Comparison of ENCODE assay signal across 27 cellular contexts in the genomic region with DNA sequence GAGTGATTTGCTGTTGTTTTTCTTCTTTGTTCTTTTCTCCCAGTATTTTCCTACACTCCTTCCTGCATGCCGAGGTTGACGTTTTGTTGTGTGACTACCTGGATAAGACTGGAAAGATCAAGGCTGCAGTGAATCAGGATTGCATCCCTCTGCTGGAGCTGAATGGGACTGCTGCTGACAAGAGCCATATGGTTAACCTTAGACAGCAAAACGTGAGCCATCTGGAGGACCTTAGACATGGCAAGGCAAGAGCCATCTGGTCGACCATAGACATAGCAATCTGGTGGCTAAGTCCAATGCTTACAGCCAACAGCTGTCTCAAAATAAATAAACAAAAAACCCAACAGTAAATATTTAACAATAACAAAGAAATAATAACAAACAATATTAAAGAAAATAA. TPM values are rescaled to one million over a fixed set of nuclear protein-coding genes. Genes with fewer than 3 reads are reported as not detected.
A peak's percentile ranks its signal among the peaks of the same experiment; 100 is the strongest.
DNase-seq lines count a peak whose midpoint lies in the region; ATAC-seq and TF ChIP-seq lines count a peak whose summit lies in the region.
"Had no signal": no experiment of that assay in that cellular context is flagged by ENCODE, and none has a peak within 500 bp of the region (broad histone marks: within the 10 kb centered on the region; RNA-seq: fewer than 3 reads in every experiment).

No MANE protein-coding gene starts in this region.

- no peaks in the 10 kb centered on the region for H3K79me2 ChIP-seq in mesendoderm (ENCODE audit: control insufficient read depth, insufficient read depth, low read length)

- no peak overlapping the region for H3K4ac ChIP-seq in mesendoderm (ENCODE audit: low read depth, low read length)

- no peak overlapping the region for H3K4me3 ChIP-seq in LNCaP clone FGC (ENCODE audit: low read depth, low read length)
- H3K4me3 ChIP-seq in mesendoderm (ENCODE audit: low read length): peak overlapping the region; percentile 23
- H3K4me3 ChIP-seq: heart right ventricle, psoas muscle, stomach, tibial artery had no signal

- no peaks in the 10 kb centered on the region for H3K4me1 ChIP-seq in mesendoderm (ENCODE audit: control insufficient read depth, low read depth, low read length)
- H3K4me1 ChIP-seq: heart right ventricle, psoas muscle, stomach, tibial artery had no signal

- no peaks in the 10 kb centered on the region for H3K79me1 ChIP-seq in mesendoderm (ENCODE audit: low read length)

- H3K4me1 Mint-ChIP-seq in activated T-cell treated with anti-CD3 and anti-CD28 coated beads, Interleukin-2, amount 50 U/mL, for 24 hours (ENCODE audit: low read depth): no peaks in the 10 kb centered on the region
- H3K4me1 Mint-ChIP-seq: activated CD4-positive, alpha-beta memory T cell treated with anti-CD3 and anti-CD28 coated beads, Interleukin-2, amount 10 ng/mL, durations not matched to agents 7 days and 5 days; activated naive CD8-positive, alpha-beta T cell treated with anti-CD3 and anti-CD28 coated beads for 36 hours; CD4-positive, alpha-beta memory T cell; central memory CD8-positive, alpha-beta T cell had no signal

- H3K27me3 Mint-ChIP-seq in activated T-cell treated with anti-CD3 and anti-CD28 coated beads, Interleukin-2, amount 50 U/mL, for 24 hours: no peaks in the 10 kb centered on the region
- H3K27me3 Mint-ChIP-seq: activated CD4-positive, alpha-beta memory T cell treated with anti-CD3 and anti-CD28 coated beads, Interleukin-2, amount 10 ng/mL, durations not matched to agents 7 days and 5 days; activated naive CD8-positive, alpha-beta T cell treated with anti-CD3 and anti-CD28 coated beads for 36 hours; CD4-positive, alpha-beta memory T cell had no signal

- no peak overlapping the region for H2BK5ac ChIP-seq in mesendoderm (ENCODE audit: low read length)

- ATAC-seq in GM19328 (IDR thresholded peaks at IDR 0.05; ENCODE audit: unreplicated experiment): no peak
- ATAC-seq: heart right ventricle, left lobe of liver, psoas muscle had no signal

- no peak overlapping the region for H4K8ac ChIP-seq in mesendoderm (ENCODE audit: low read depth, low read length)

- TF ChIP-seq CTCF in LNCaP clone FGC (IDR thresholded peaks at IDR 0.05; ENCODE audit: control insufficient read depth, extremely low read depth, insufficient read depth): 0 out of 2 replicates have a peak, but pooled peaks have one; percentile 6

- no peak overlapping the region for H3K18ac ChIP-seq in mesendoderm (ENCODE audit: low read length)

- no peak overlapping the region for H2AK5ac ChIP-seq in mesendoderm (ENCODE audit: low read length)

- H3K9me3 Mint-ChIP-seq in activated T-cell treated with anti-CD3 and anti-CD28 coated beads, Interleukin-2, amount 50 U/mL, for 24 hours: peaks cover 43% of the 10 kb centered on the region

- no peak overlapping the region for H3K27ac Mint-ChIP-seq in activated T-cell treated with anti-CD3 and anti-CD28 coated beads, Interleukin-2, amount 50 U/mL, for 24 hours
- H3K27ac Mint-ChIP-seq: activated CD4-positive, alpha-beta memory T cell treated with anti-CD3 and anti-CD28 coated beads, Interleukin-2, amount 10 ng/mL, durations not matched to agents 7 days and 5 days; activated naive CD8-positive, alpha-beta T cell treated with anti-CD3 and anti-CD28 coated beads for 36 hours; CD4-positive, alpha-beta memory T cell had no signal

- H3K23ac ChIP-seq in mesendoderm (ENCODE audit: low read length): no peak overlapping the region

- no peak overlapping the region for H3K4me2 ChIP-seq in mesendoderm (ENCODE audit: low read length)
- H3K4me2 ChIP-seq: KMS-11 had no signal

- H3K36me3 ChIP-seq in mesendoderm (ENCODE audit: control insufficient read depth, insufficient read depth, low read length): no peaks in the 10 kb centered on the region
- H3K36me3 ChIP-seq: heart right ventricle, stomach, tibial artery had no signal

- WGBS in mesendoderm (ENCODE audit: extremely low coverage, insufficient coverage, low lambda C conversion rate): no CpG with 5 or more reads among the region's 4 CpGs

- H4K5ac ChIP-seq in mesendoderm (ENCODE audit: low read length): no peak overlapping the region

- no peak overlapping the region for H3K56ac ChIP-seq in mesendoderm (ENCODE audit: low read length)

- H3K27ac ChIP-seq in mesendoderm (ENCODE audit: low read depth, low read length): no peak overlapping the region
- H3K27ac ChIP-seq: heart right ventricle, KMS-11, psoas muscle, stomach, tibial artery had no signal

- no peaks in the 10 kb centered on the region for H3K27me3 ChIP-seq in mesendoderm (ENCODE audit: insufficient read depth, low read length, poor library complexity)
- H3K27me3 ChIP-seq: heart right ventricle, stomach, tibial artery had no signal

- peaks cover 4% of the 10 kb centered on the region for H3K36me3 Mint-ChIP-seq in activated T-cell treated with anti-CD3 and anti-CD28 coated beads, Interleukin-2, amount 50 U/mL, for 24 hours (ENCODE audit: low read depth)

- no peak overlapping the region for H2BK120ac ChIP-seq in mesendoderm (ENCODE audit: low read depth, low read length)

- H3K9ac ChIP-seq in mesendoderm (ENCODE audit: low read length): no peak overlapping the region
- H3K9ac ChIP-seq: KMS-11 had no signal

- no peak overlapping the region for H3K4me3 Mint-ChIP-seq in activated T-cell treated with anti-CD3 and anti-CD28 coated beads, Interleukin-2, amount 50 U/mL, for 24 hours
- H3K4me3 Mint-ChIP-seq: activated CD4-positive, alpha-beta memory T cell treated with anti-CD3 and anti-CD28 coated beads, Interleukin-2, amount 10 ng/mL, durations not matched to agents 7 days and 5 days; activated naive CD8-positive, alpha-beta T cell treated with anti-CD3 and anti-CD28 coated beads for 36 hours; CD4-positive, alpha-beta memory T cell; central memory CD8-positive, alpha-beta T cell had no signal

- DNase-seq in NCI-H1694 treated with DMSO at 0.1 percent for 48 hours (lab: John Stamatoyannopoulos, UW) (peak; percentile 23), NCI-H1694 (lab: John Stamatoyannopoulos, UW) (no peak), LNCaP clone FGC (ENCODE audit: low read depth) (no peak), RPMI8226 (peak; percentile 68), mesendoderm (no peak), KG1 (lab: John Stamatoyannopoulos, UW) (no peak)
- no peak for DNase-seq in activated T-cell treated with anti-CD3 and anti-CD28 coated beads, Interleukin-2, amount 50 U/mL, for 24 hours
- DNase-seq: activated CD4-positive, alpha-beta memory T cell treated with anti-CD3 and anti-CD28 coated beads, Interleukin-2, amount 10 ng/mL, durations not matched to agents 7 days and 5 days; activated effector memory CD4-positive, alpha-beta T cell treated with Interleukin-2 at 50 U/mL for 16 hours; activated naive CD8-positive, alpha-beta T cell treated with anti-CD3 and anti-CD28 coated beads for 36 hours; CD4-positive, alpha-beta memory T cell; GDM1; GOT3; heart right ventricle; mesenchymal stem cell; NCI-H1092; NCI-H2029 treated with DMSO at 0.1 percent for 48 hours; NCI-H446 treated with DMSO at 0.1 percent for 48 hours; psoas muscle; SHP77; stomach; SW 1271; tibial artery had no signal

- H2BK15ac ChIP-seq in mesendoderm (replicated peaks; ENCODE audit: low read depth): no peak overlapping the region

RNA-seq across cellular contexts. Expression of a gene that starts 42.6 kb away (rescaled TPM):
- polyA plus RNA-seq in mesendoderm (2013, experiment 1 of 2): 18.3 TPM
- 18.2 TPM for polyA plus RNA-seq in mesendoderm (2013, experiment 2 of 2)

Comparison
In these comparisons a context has a peak if more than half of its experiments do, and no peak if none do; other contexts are left out.
1. DNase-seq: peak in NCI-H1694 treated with DMSO at 0.1 percent for 48 hours (single experiment) and RPMI8226 (single experiment); none in NCI-H1694 (single experiment), LNCaP clone FGC (single experiment), mesendoderm (single experiment), activated T-cell treated with anti-CD3 and anti-CD28 coated beads, Interleukin-2, amount 50 U/mL, for 24 hours (single experiment) and KG1 (single experiment).